In the genomic region with DNA sequence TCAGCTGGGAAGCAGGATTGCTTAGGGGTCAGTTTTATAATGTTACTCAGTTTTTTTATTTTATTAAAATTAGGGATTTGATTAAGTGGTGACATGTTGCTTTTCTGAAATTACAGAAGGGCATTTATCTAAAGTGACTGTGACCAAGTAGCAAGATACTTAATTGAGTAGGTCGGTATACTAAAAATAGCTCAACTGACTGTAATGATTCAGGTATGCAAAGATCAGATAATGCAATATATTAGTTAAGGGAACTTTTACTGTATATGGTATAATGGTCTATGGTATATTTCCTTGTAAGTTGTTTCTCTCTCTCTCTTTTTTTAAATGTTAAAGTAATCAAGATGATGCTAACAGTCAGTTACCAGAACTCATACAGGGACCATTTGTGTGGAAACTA, we compare ENCODE assay signal across 17 cellular contexts. TPM values are rescaled to one million over a fixed set of nuclear protein-coding genes. Genes with fewer than 3 reads are reported as not detected.
DNase-seq lines count a peak whose midpoint lies in the region; ATAC-seq and TF ChIP-seq lines count a peak whose summit lies in the region.
"Had no signal": no experiment of that assay in that cellular context is flagged by ENCODE, and none has a peak within 500 bp of the region (broad histone marks: within the 10 kb centered on the region; RNA-seq: fewer than 3 reads in every experiment).

No MANE protein-coding gene starts in this region.

- no peaks in the 10 kb centered on the region for H3K9me2 ChIP-seq in SK-N-SH

- H3K4me2 ChIP-seq in SK-N-SH: peak overlapping the region; percentile 18; the same call in 1 of the 2 replicates
- H3K4me2 ChIP-seq: neural progenitor cell had no signal

- WGBS in SK-N-SH (ENCODE audit: low lambda C conversion rate): 64% methylated on average over 1 of the region's 1 CpG
- 96 to 100% methylated on average over 1 of the region's 1 CpG for WGBS in endodermal cell (ENCODE audit: insufficient coverage in 1 of 2, insufficient read length in 1 of 2), 2 experiments

- no peaks in the 10 kb centered on the region for H3K27me3 Mint-ChIP-seq in natural killer cell treated with Interleukin-12 subunit alpha and Interleukin-12 subunit beta and Interleukin-15 and Interleukin-18, amount 100 ng/mL, for 72 hours
- no peaks in the 10 kb centered on the region for H3K27me3 Mint-ChIP-seq in natural killer cell (ENCODE audit: low read depth in 2 of 2)
- H3K27me3 Mint-ChIP-seq in endodermal cell (ENCODE audit: insufficient read depth): no peaks in the 10 kb centered on the region
- no peaks in the 10 kb centered on the region for H3K27me3 Mint-ChIP-seq in type B pancreatic cell
- H3K27me3 Mint-ChIP-seq: activated CD8-positive, alpha-beta memory T cell treated with anti-CD3 and anti-CD28 coated beads, Interleukin-2, amount 10 ng/mL, durations not matched to agents 7 days and 5 days had no signal

- H3K4me1 ChIP-seq in SK-N-SH (ENCODE audit: control insufficient read depth in 1 of 2, insufficient read depth in 2 of 2, low read depth in 1 of 2, low read length in 1 of 2) (peaks cover 0 to 22% of the 10 kb centered on the region in 2 experiments; a peak in 1 of 4 replicates), endodermal cell (ENCODE audit: control insufficient read depth, insufficient read depth, low read length) (peaks cover 3% of the 10 kb centered on the region)
- H3K4me1 ChIP-seq: prostate gland had no signal

- TF ChIP-seq EP300 in SK-N-SH (IDR thresholded peaks at IDR 0.05; ENCODE audit: borderline replicate concordance in 1 of 2, low read depth in 1 of 2, low read length in 1 of 2): no peak

- no peak for DNase-seq in natural killer cell treated with Interleukin-12 subunit alpha and Interleukin-12 subunit beta and Interleukin-15 and Interleukin-18, amount 100 ng/mL, for 72 hours (ENCODE audit: low spot score)
- DNase-seq in natural killer cell: no peak
- DNase-seq in SK-N-SH: no peak
- no peak for DNase-seq in endodermal cell
- DNase-seq in type B pancreatic cell (ENCODE audit: extremely low spot score, unreplicated experiment): no peak
- no peak for DNase-seq in dorsolateral prefrontal cortex
- no peak for DNase-seq in amniotic stem cell (lab: John Stamatoyannopoulos, UW)
- DNase-seq in activated CD4-positive, alpha-beta T cell treated with anti-CD3 and anti-CD28 coated beads, Interleukin-2, amount 50 U/mL, for 48 hours: no peak
- DNase-seq: activated CD8-positive, alpha-beta memory T cell treated with anti-CD3 and anti-CD28 coated beads, Interleukin-2, amount 10 ng/mL, durations not matched to agents 7 days and 5 days; activated effector memory CD4-positive, alpha-beta T cell treated with anti-CD3 and anti-CD28 coated beads, Interleukin-2, amount 50 U/mL, for 16 hours; CD8-positive, alpha-beta T cell; H9; NCI-H1092 treated with DMSO at 0.1 percent for 48 hours; NCI-H2029 treated with DMSO at 0.1 percent for 48 hours; spleen had no signal

- peak overlapping the region; percentile 11 to 64 for H3K27ac Mint-ChIP-seq in natural killer cell treated with Interleukin-12 subunit alpha and Interleukin-12 subunit beta and Interleukin-15 and Interleukin-18, amount 100 ng/mL, for 72 hours
- H3K27ac Mint-ChIP-seq in natural killer cell: peak overlapping the region in 1 of 2 donors; percentile 41
- H3K27ac Mint-ChIP-seq in endodermal cell: peak overlapping the region; percentile 48
- H3K27ac Mint-ChIP-seq in type B pancreatic cell: peak overlapping the region; percentile 47
- H3K27ac Mint-ChIP-seq: H9, neural progenitor cell had no signal

- no peak for TF ChIP-seq CTCF in natural killer cell (IDR thresholded peaks at IDR 0.05)
- TF ChIP-seq CTCF in SK-N-SH (IDR thresholded peaks at IDR 0.05): no peak
- TF ChIP-seq CTCF in endodermal cell (conservative IDR thresholded peaks at IDR 0.05): no peak
- TF ChIP-seq CTCF in type B pancreatic cell (conservative IDR thresholded peaks at IDR 0.05): no peak
- TF ChIP-seq CTCF in dorsolateral prefrontal cortex (IDR thresholded peaks at IDR 0.05 in 54 of 56, conservative IDR thresholded peaks at IDR 0.05 in 2 of 56; ENCODE audit: low read depth in 1 of 56, partially characterized antibody in 56 of 56): no peak

- H3K9me3 ChIP-seq in SK-N-SH: no peaks in the 10 kb centered on the region
- no peaks in the 10 kb centered on the region for H3K9me3 ChIP-seq in endodermal cell (ENCODE audit: control insufficient read depth, low read length)
- H3K9me3 ChIP-seq: prostate gland, spleen had no signal

- POLR2A ChIA-PET in SK-N-SH (lab: Yijun Ruan, JAX): interaction anchor here (1.0 kb wide), 1 partner anchor 38 kb away, joined by 3 read pairs; no protein-coding TSS in a partner anchor

- peaks cover 4% of the 10 kb centered on the region for H3F3A ChIP-seq in SK-N-SH (replicated peaks; ENCODE audit: insufficient read depth)

- TF ChIP-seq RAD21 in SK-N-SH (IDR thresholded peaks at IDR 0.05; ENCODE audit: low read length): no peak

- no peak for ATAC-seq in natural killer cell treated with Interleukin-12 subunit alpha and Interleukin-12 subunit beta and Interleukin-15 and Interleukin-18, amount 100 ng/mL, for 72 hours
- ATAC-seq in natural killer cell: no peak

- peaks cover 14% of the 10 kb centered on the region for H3K36me3 Mint-ChIP-seq in natural killer cell treated with Interleukin-12 subunit alpha and Interleukin-12 subunit beta and Interleukin-15 and Interleukin-18, amount 100 ng/mL, for 72 hours
- no peaks in the 10 kb centered on the region for H3K36me3 Mint-ChIP-seq in natural killer cell
- H3K36me3 Mint-ChIP-seq in endodermal cell (ENCODE audit: low read depth): peaks cover 29% of the 10 kb centered on the region
- H3K36me3 Mint-ChIP-seq in type B pancreatic cell: peaks cover 5% of the 10 kb centered on the region

- no peak overlapping the region for H2AFZ ChIP-seq in SK-N-SH (ENCODE audit: low read depth)
- H2AFZ ChIP-seq: neural progenitor cell had no signal

- peaks cover 97% of the 10 kb centered on the region for H3K79me2 ChIP-seq in SK-N-SH (ENCODE audit: insufficient read depth)

- H3K4me3 ChIP-seq in SK-N-SH (ENCODE audit: low read depth in 2 of 2, low read length in 1 of 2) (no peak overlapping the region), endodermal cell (ENCODE audit: low read length) (no peak overlapping the region), dorsolateral prefrontal cortex (no peak overlapping the region)
- H3K4me3 ChIP-seq: neural progenitor cell, prostate gland, spleen had no signal

- peak overlapping the region in 1 of 2 experiments; percentile 11; a peak in 1 of 4 replicates for H3K27ac ChIP-seq in SK-N-SH (ENCODE audit: low read depth in 2 of 2, low read length in 1 of 2)
- H3K27ac ChIP-seq in endodermal cell (ENCODE audit: low read depth, low read length): no peak overlapping the region
- no peak overlapping the region for H3K27ac ChIP-seq in dorsolateral prefrontal cortex
- H3K27ac ChIP-seq: neural progenitor cell, prostate gland, spleen had no signal

- H3K9ac ChIP-seq in SK-N-SH (no peak overlapping the region), endodermal cell (ENCODE audit: extremely low read depth, low read length, poor library complexity, severe bottlenecking) (no peak overlapping the region)
- H3K9ac ChIP-seq: neural progenitor cell had no signal

- H3K9me3 Mint-ChIP-seq in natural killer cell treated with Interleukin-12 subunit alpha and Interleukin-12 subunit beta and Interleukin-15 and Interleukin-18, amount 100 ng/mL, for 72 hours: no peaks in the 10 kb centered on the region
- no peaks in the 10 kb centered on the region for H3K9me3 Mint-ChIP-seq in natural killer cell
- H3K9me3 Mint-ChIP-seq in endodermal cell: no peaks in the 10 kb centered on the region
- no peaks in the 10 kb centered on the region for H3K9me3 Mint-ChIP-seq in type B pancreatic cell
- H3K9me3 Mint-ChIP-seq: CD8-positive, alpha-beta T cell; H9; neural progenitor cell had no signal

- H4K20me1 ChIP-seq in SK-N-SH (ENCODE audit: insufficient read depth): peaks cover 57% of the 10 kb centered on the region

- H3K4me1 Mint-ChIP-seq in natural killer cell treated with Interleukin-12 subunit alpha and Interleukin-12 subunit beta and Interleukin-15 and Interleukin-18, amount 100 ng/mL, for 72 hours (ENCODE audit: low read depth in 2 of 2): peaks cover 40 to 48% of the 10 kb centered on the region in 2 donors
- H3K4me1 Mint-ChIP-seq in natural killer cell (peaks cover 39 to 48% of the 10 kb centered on the region in 2 donors), endodermal cell (peaks cover 13% of the 10 kb centered on the region), type B pancreatic cell (ENCODE audit: unreplicated experiment) (peaks cover 10% of the 10 kb centered on the region)

- CTCF ChIA-PET in SK-N-SH (lab: Yijun Ruan, JAX): interaction anchor here (0.8 to 1.6 kb wide), 3 partner anchors 33 to 217 kb away, joined by 3 to 4 read pairs (median 3); no protein-coding TSS in a partner anchor

- H3K27me3 ChIP-seq in SK-N-SH (ENCODE audit: insufficient read depth): no peaks in the 10 kb centered on the region
- no peaks in the 10 kb centered on the region for H3K27me3 ChIP-seq in endodermal cell (ENCODE audit: control insufficient read depth, insufficient read depth, low read length, poor library complexity, severe bottlenecking)
- H3K27me3 ChIP-seq in dorsolateral prefrontal cortex: no peaks in the 10 kb centered on the region
- H3K27me3 ChIP-seq: neural progenitor cell, spleen had no signal

- peaks cover 29 to 33% of the 10 kb centered on the region in 2 experiments for H3K36me3 ChIP-seq in SK-N-SH (replicated peaks in 1 of 2; ENCODE audit: control insufficient read depth in 1 of 2, insufficient read depth in 2 of 2, low read length in 1 of 2)
- peaks cover 35% of the 10 kb centered on the region for H3K36me3 ChIP-seq in endodermal cell (ENCODE audit: control insufficient read depth, insufficient read depth, low read length)
- H3K36me3 ChIP-seq: prostate gland had no signal

- intact Hi-C loops in natural killer cell (cut with micrococcal nuclease) (no loop called here), dorsolateral prefrontal cortex (cut with DNase I) (no loop called here)

- H3K4me3 Mint-ChIP-seq in natural killer cell treated with Interleukin-12 subunit alpha and Interleukin-12 subunit beta and Interleukin-15 and Interleukin-18, amount 100 ng/mL, for 72 hours: no peak overlapping the region
- H3K4me3 Mint-ChIP-seq in natural killer cell: no peak overlapping the region
- H3K4me3 Mint-ChIP-seq in endodermal cell: no peak overlapping the region
- no peak overlapping the region for H3K4me3 Mint-ChIP-seq in type B pancreatic cell
- H3K4me3 Mint-ChIP-seq: activated CD8-positive, alpha-beta memory T cell treated with anti-CD3 and anti-CD28 coated beads, Interleukin-2, amount 10 ng/mL, durations not matched to agents 7 days and 5 days; CD8-positive, alpha-beta T cell; H9; neural progenitor cell had no signal

RNA-seq across cellular contexts. Expression of a gene that starts 26.2 kb away (rescaled TPM):
- total RNA-seq in natural killer cell treated with Interleukin-12 subunit alpha and Interleukin-12 subunit beta and Interleukin-15 and Interleukin-18, amount 100 ng/mL, for 72 hours: 10 to 100 TPM; 19.5 to 24.5 TPM
- total RNA-seq in natural killer cell (10 to 100 TPM; 25.6 to 29.7 (median 26.7) TPM), endodermal cell (10 to 100 TPM; 18.8 to 23.3 TPM), type B pancreatic cell (ENCODE audit: low replicate concordance) (18.1 and 21.4 TPM in 2 replicates), dorsolateral prefrontal cortex (10 to 100 TPM; 21.4 to 38.0 (median 28.7) TPM)
- 2.3 and 3.0 TPM in 2 replicates for polyA plus RNA-seq in SK-N-SH (2012; rRNA removed)
- 2.9 and 3.3 TPM in 2 replicates for polyA plus RNA-seq in SK-N-SH (2012; cell fraction: cytosol; rRNA removed)
- 3.4 and 7.3 TPM in 2 replicates for polyA plus RNA-seq in SK-N-SH (2012; cell fraction: nucleus; rRNA removed)
- 23.9 TPM for polyA plus RNA-seq in endodermal cell (2013, experiment 1 of 2)
- polyA plus RNA-seq in endodermal cell (2013, experiment 2 of 2): 23.6 TPM
